ENCODE assay signal across 15 cellular contexts in the genomic region with DNA sequence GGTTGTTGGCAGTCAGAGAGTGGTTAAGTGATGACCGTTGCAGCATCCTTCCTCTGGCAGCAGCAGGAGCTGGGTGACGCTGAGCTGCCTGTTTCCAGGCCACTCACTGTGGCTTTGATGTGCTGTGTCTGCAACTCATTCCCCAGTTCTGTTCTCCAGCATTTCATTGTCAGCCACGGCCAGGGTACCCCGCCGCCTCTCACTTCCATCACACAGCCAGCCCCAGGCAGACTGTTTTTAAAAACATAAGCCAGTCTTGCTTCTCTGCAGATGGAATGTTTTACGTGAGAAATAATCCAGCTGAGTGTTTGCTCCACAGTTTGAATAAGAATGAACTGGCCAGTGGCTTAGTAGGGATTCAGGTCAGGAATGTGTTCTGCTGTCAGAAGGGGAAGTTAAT. TPM values are rescaled to one million over a fixed set of nuclear protein-coding genes. Genes with fewer than 3 reads are reported as not detected.
DNase-seq lines count a peak whose midpoint lies in the region; ATAC-seq and TF ChIP-seq lines count a peak whose summit lies in the region.
"Had no signal": no experiment of that assay in that cellular context is flagged by ENCODE, and none has a peak within 500 bp of the region (broad histone marks: within the 10 kb centered on the region; RNA-seq: fewer than 3 reads in every experiment).

No MANE protein-coding gene starts in this region.

- no peaks in the 10 kb centered on the region for H3K9me3 ChIP-seq in tibial artery
- H3K9me3 ChIP-seq: ovary had no signal

- no peaks in the 10 kb centered on the region for H3K36me3 Mint-ChIP-seq in activated naive CD4-positive, alpha-beta T cell treated with anti-CD3 and anti-CD28 coated beads, Interleukin-2, amount 50 U/mL, for 72 hours
- no peaks in the 10 kb centered on the region for H3K36me3 Mint-ChIP-seq in activated naive CD4-positive, alpha-beta T cell treated with anti-CD3 and anti-CD28 coated beads, Interleukin-2, amount 10 ng/mL, durations not matched to agents 7 days and 5 days
- no peaks in the 10 kb centered on the region for H3K36me3 Mint-ChIP-seq in activated CD8-positive, alpha-beta T cell treated with anti-CD3 and anti-CD28 coated beads, Interleukin-2, amount 10 ng/mL, durations not matched to agents 7 days and 5 days (ENCODE audit: low read depth)
- H3K36me3 Mint-ChIP-seq in progenitor cell of endocrine pancreas (ENCODE audit: insufficient read depth): no peaks in the 10 kb centered on the region

- DNase-seq in activated naive CD4-positive, alpha-beta T cell treated with anti-CD3 and anti-CD28 coated beads, Interleukin-2, amount 50 U/mL, for 72 hours (ENCODE audit: low spot score in 2 of 2): no peak
- DNase-seq in activated naive CD4-positive, alpha-beta T cell treated with anti-CD3 and anti-CD28 coated beads, Interleukin-2, amount 10 ng/mL, durations not matched to agents 7 days and 5 days: no peak
- DNase-seq in activated CD8-positive, alpha-beta T cell treated with anti-CD3 and anti-CD28 coated beads, Interleukin-2, amount 10 ng/mL, durations not matched to agents 7 days and 5 days: peak; percentile 24
- DNase-seq in iris pigment epithelial cell (ENCODE audit: low read depth) (peak; percentile 9), NCI-H1694 treated with DMSO at 0.1 percent for 48 hours (lab: John Stamatoyannopoulos, UW) (no peak), progenitor cell of endocrine pancreas (ENCODE audit: low spot score, unreplicated experiment) (no peak), tibial artery (no peak)
- DNase-seq in stimulated activated naive CD8-positive, alpha-beta T cell treated with anti-CD3 and anti-CD28 coated beads, Interleukin-15, amount 100 ng/mL, for 72 hours: peak in 1 of 2 donors; percentile 18
- DNase-seq: activated CD4-positive, alpha-beta T cell treated with anti-CD3 and anti-CD28 coated beads, Interleukin-2, amount 10 ng/mL, durations not matched to agents 7 days and 5 days; dermis blood vessel endothelial cell; GOT3; NCI-H524; ovary had no signal

- no peak overlapping the region for H3K4me3 Mint-ChIP-seq in activated naive CD4-positive, alpha-beta T cell treated with anti-CD3 and anti-CD28 coated beads, Interleukin-2, amount 10 ng/mL, durations not matched to agents 7 days and 5 days
- H3K4me3 Mint-ChIP-seq in activated CD8-positive, alpha-beta T cell treated with anti-CD3 and anti-CD28 coated beads, Interleukin-2, amount 10 ng/mL, durations not matched to agents 7 days and 5 days: no peak overlapping the region
- H3K4me3 Mint-ChIP-seq in stimulated activated naive CD8-positive, alpha-beta T cell treated with anti-CD3 and anti-CD28 coated beads, Interleukin-15, amount 100 ng/mL, for 72 hours: no peak overlapping the region
- no peak overlapping the region for H3K4me3 Mint-ChIP-seq in progenitor cell of endocrine pancreas (ENCODE audit: low read depth)
- H3K4me3 Mint-ChIP-seq: activated CD4-positive, alpha-beta T cell treated with anti-CD3 and anti-CD28 coated beads, Interleukin-2, amount 10 ng/mL, durations not matched to agents 7 days and 5 days; activated T-helper 1 cell treated with anti-CD3 and anti-CD28 coated beads, Interleukin-12 subunit alpha, Interleukin-12 subunit beta, Interleukin-2, Interleukin-4 antibody, amounts not matched to agents 30 ng/mL and 10 ng/mL and 1 ng/mL, durations not matched to agents 14 hours and 24 hours and 36 hours; T-helper 1 cell treated with Interleukin-12 subunit alpha and Interleukin-12 subunit beta and Interleukin-4 antibody, amounts not matched to agents 30 μg/mL and 1 μg/mL, for 36 hours had no signal

- intact Hi-C loops in tibial artery (cut with DNase I; ENCODE audit: low total_unique reads): no loop called here

- POLR2A ChIA-PET in activated CD8-positive, alpha-beta T cell treated with anti-CD3 and anti-CD28 coated beads, Interleukin-2, amount 10 ng/mL, durations not matched to agents 7 days and 5 days (lab: Charles Lee): no interaction called here

- H3K27ac ChIP-seq in tibial artery: no peak overlapping the region
- H3K27ac ChIP-seq: ovary had no signal

- H3K27me3 ChIP-seq in tibial artery: no peaks in the 10 kb centered on the region
- H3K27me3 ChIP-seq: ovary had no signal

- TF ChIP-seq CTCF in progenitor cell of endocrine pancreas (IDR thresholded peaks at IDR 0.05; ENCODE audit: unreplicated experiment): no peak
- TF ChIP-seq CTCF in tibial artery (IDR thresholded peaks at IDR 0.05): no peak

- no peaks in the 10 kb centered on the region for H3K4me1 ChIP-seq in tibial artery

- H3K4me1 Mint-ChIP-seq in activated naive CD4-positive, alpha-beta T cell treated with anti-CD3 and anti-CD28 coated beads, Interleukin-2, amount 10 ng/mL, durations not matched to agents 7 days and 5 days: peaks cover 3% of the 10 kb centered on the region
- H3K4me1 Mint-ChIP-seq in activated CD8-positive, alpha-beta T cell treated with anti-CD3 and anti-CD28 coated beads, Interleukin-2, amount 10 ng/mL, durations not matched to agents 7 days and 5 days (ENCODE audit: low read depth): peaks cover 18% of the 10 kb centered on the region
- H3K4me1 Mint-ChIP-seq in stimulated activated naive CD8-positive, alpha-beta T cell treated with anti-CD3 and anti-CD28 coated beads, Interleukin-15, amount 100 ng/mL, for 72 hours: peaks cover 4% of the 10 kb centered on the region
- H3K4me1 Mint-ChIP-seq in progenitor cell of endocrine pancreas (ENCODE audit: low read depth): peaks cover 8% of the 10 kb centered on the region

- H3K4me3 ChIP-seq in tibial artery: no peak overlapping the region
- H3K4me3 ChIP-seq: ovary had no signal

- no peaks in the 10 kb centered on the region for H3K27me3 Mint-ChIP-seq in activated naive CD4-positive, alpha-beta T cell treated with anti-CD3 and anti-CD28 coated beads, Interleukin-2, amount 10 ng/mL, durations not matched to agents 7 days and 5 days
- peaks cover 4% of the 10 kb centered on the region for H3K27me3 Mint-ChIP-seq in activated CD8-positive, alpha-beta T cell treated with anti-CD3 and anti-CD28 coated beads, Interleukin-2, amount 10 ng/mL, durations not matched to agents 7 days and 5 days (ENCODE audit: low read depth)
- H3K27me3 Mint-ChIP-seq in stimulated activated naive CD8-positive, alpha-beta T cell treated with anti-CD3 and anti-CD28 coated beads, Interleukin-15, amount 100 ng/mL, for 72 hours: peaks cover 10% of the 10 kb centered on the region
- H3K27me3 Mint-ChIP-seq in progenitor cell of endocrine pancreas: peaks cover 8% of the 10 kb centered on the region

- CTCF ChIA-PET in activated naive CD4-positive, alpha-beta T cell treated with anti-CD3 and anti-CD28 coated beads, Interleukin-2, amount 10 ng/mL, durations not matched to agents 7 days and 5 days (lab: Charles Lee): interaction anchor here (1.6 kb wide), 1 partner anchor 61 kb away, joined by 4 read pairs; no protein-coding TSS in a partner anchor
- CTCF ChIA-PET in activated CD8-positive, alpha-beta T cell treated with anti-CD3 and anti-CD28 coated beads, Interleukin-2, amount 10 ng/mL, durations not matched to agents 7 days and 5 days (lab: Charles Lee): no interaction called here

- peak; percentile 20 to 47 for ATAC-seq in activated naive CD4-positive, alpha-beta T cell treated with anti-CD3 and anti-CD28 coated beads, Interleukin-2, amount 50 U/mL, for 72 hours
- peak; percentile 49 for ATAC-seq in activated CD8-positive, alpha-beta T cell treated with anti-CD3 and anti-CD28 coated beads, Interleukin-2, amount 10 ng/mL, durations not matched to agents 7 days and 5 days
- ATAC-seq in stimulated activated naive CD8-positive, alpha-beta T cell treated with anti-CD3 and anti-CD28 coated beads, Interleukin-15, amount 100 ng/mL, for 72 hours: peak; percentile 82

- H3K27ac Mint-ChIP-seq in activated naive CD4-positive, alpha-beta T cell treated with anti-CD3 and anti-CD28 coated beads, Interleukin-2, amount 50 U/mL, for 72 hours: no peak overlapping the region
- no peak overlapping the region for H3K27ac Mint-ChIP-seq in activated naive CD4-positive, alpha-beta T cell treated with anti-CD3 and anti-CD28 coated beads, Interleukin-2, amount 10 ng/mL, durations not matched to agents 7 days and 5 days
- H3K27ac Mint-ChIP-seq in activated CD8-positive, alpha-beta T cell treated with anti-CD3 and anti-CD28 coated beads, Interleukin-2, amount 10 ng/mL, durations not matched to agents 7 days and 5 days: no peak overlapping the region
- no peak overlapping the region for H3K27ac Mint-ChIP-seq in stimulated activated naive CD8-positive, alpha-beta T cell treated with anti-CD3 and anti-CD28 coated beads, Interleukin-15, amount 100 ng/mL, for 72 hours
- no peak overlapping the region for H3K27ac Mint-ChIP-seq in progenitor cell of endocrine pancreas
- H3K27ac Mint-ChIP-seq: activated CD4-positive, alpha-beta T cell treated with anti-CD3 and anti-CD28 coated beads, Interleukin-2, amount 10 ng/mL, durations not matched to agents 7 days and 5 days; activated T-helper 1 cell treated with anti-CD3 and anti-CD28 coated beads, Interleukin-12 subunit alpha, Interleukin-12 subunit beta, Interleukin-2, Interleukin-4 antibody, amounts not matched to agents 30 ng/mL and 10 ng/mL and 1 ng/mL, durations not matched to agents 14 hours and 24 hours and 36 hours; T-helper 1 cell treated with Interleukin-12 subunit alpha and Interleukin-12 subunit beta and Interleukin-4 antibody, amounts not matched to agents 30 μg/mL and 1 μg/mL, for 36 hours had no signal

- no peaks in the 10 kb centered on the region for H3K9me3 Mint-ChIP-seq in activated naive CD4-positive, alpha-beta T cell treated with anti-CD3 and anti-CD28 coated beads, Interleukin-2, amount 50 U/mL, for 72 hours
- H3K9me3 Mint-ChIP-seq in activated naive CD4-positive, alpha-beta T cell treated with anti-CD3 and anti-CD28 coated beads, Interleukin-2, amount 10 ng/mL, durations not matched to agents 7 days and 5 days: no peaks in the 10 kb centered on the region
- no peaks in the 10 kb centered on the region for H3K9me3 Mint-ChIP-seq in activated CD8-positive, alpha-beta T cell treated with anti-CD3 and anti-CD28 coated beads, Interleukin-2, amount 10 ng/mL, durations not matched to agents 7 days and 5 days (ENCODE audit: insufficient read depth)
- no peaks in the 10 kb centered on the region for H3K9me3 Mint-ChIP-seq in stimulated activated naive CD8-positive, alpha-beta T cell treated with anti-CD3 and anti-CD28 coated beads, Interleukin-15, amount 100 ng/mL, for 72 hours
- H3K9me3 Mint-ChIP-seq in progenitor cell of endocrine pancreas (ENCODE audit: low read depth): no peaks in the 10 kb centered on the region
- H3K9me3 Mint-ChIP-seq: activated CD4-positive, alpha-beta T cell treated with anti-CD3 and anti-CD28 coated beads, Interleukin-2, amount 10 ng/mL, durations not matched to agents 7 days and 5 days; activated T-helper 1 cell treated with anti-CD3 and anti-CD28 coated beads, Interleukin-12 subunit alpha, Interleukin-12 subunit beta, Interleukin-2, Interleukin-4 antibody, amounts not matched to agents 30 ng/mL and 10 ng/mL and 1 ng/mL, durations not matched to agents 14 hours and 24 hours and 36 hours; T-helper 1 cell treated with Interleukin-12 subunit alpha and Interleukin-12 subunit beta and Interleukin-4 antibody, amounts not matched to agents 30 μg/mL and 1 μg/mL, for 36 hours had no signal

- no peaks in the 10 kb centered on the region for H3K36me3 ChIP-seq in tibial artery
- H3K36me3 ChIP-seq: ovary had no signal

RNA-seq across cellular contexts. Expression of a gene that starts 21.5 kb away (rescaled TPM):
- total RNA-seq in activated naive CD4-positive, alpha-beta T cell treated with anti-CD3 and anti-CD28 coated beads, Interleukin-2, amount 50 U/mL, for 72 hours: 1 to 10 TPM; 1.4 to 3.8 TPM
- total RNA-seq in activated CD8-positive, alpha-beta T cell treated with anti-CD3 and anti-CD28 coated beads, Interleukin-2, amount 10 ng/mL, durations not matched to agents 7 days and 5 days: under 1 TPM in 1 of 2 experiments, not detected in 1; 0.50 TPM
- total RNA-seq in progenitor cell of endocrine pancreas: 11.0 and 17.5 TPM in 2 replicates
- total RNA-seq: activated T-helper 1 cell treated with anti-CD3 and anti-CD28 coated beads, Interleukin-12 subunit alpha, Interleukin-12 subunit beta, Interleukin-2, Interleukin-4 antibody, amounts not matched to agents 30 ng/mL and 10 ng/mL and 1 ng/mL, durations not matched to agents 14 hours and 24 hours and 36 hours had no signal

Comparison
In these comparisons a context has a peak if more than half of its experiments do, and no peak if none do; other contexts are left out.
1. DNase-seq: peak in activated CD8-positive, alpha-beta T cell treated with anti-CD3 and anti-CD28 coated beads, Interleukin-2, amount 10 ng/mL, durations not matched to agents 7 days and 5 days (single experiment) and iris pigment epithelial cell (single experiment); none in activated naive CD4-positive, alpha-beta T cell treated with anti-CD3 and anti-CD28 coated beads, Interleukin-2, amount 50 U/mL, for 72 hours (0 of 2), activated naive CD4-positive, alpha-beta T cell treated with anti-CD3 and anti-CD28 coated beads, Interleukin-2, amount 10 ng/mL, durations not matched to agents 7 days and 5 days (single experiment), NCI-H1694 treated with DMSO at 0.1 percent for 48 hours (single experiment), progenitor cell of endocrine pancreas (single experiment) and tibial artery (0 of 2).
2. Peak in every context shown above with its lines, with median percentiles within 50 percentile points of each other: ATAC-seq.